ENCODE assay signal across 14 cellular contexts in the genomic region with DNA sequence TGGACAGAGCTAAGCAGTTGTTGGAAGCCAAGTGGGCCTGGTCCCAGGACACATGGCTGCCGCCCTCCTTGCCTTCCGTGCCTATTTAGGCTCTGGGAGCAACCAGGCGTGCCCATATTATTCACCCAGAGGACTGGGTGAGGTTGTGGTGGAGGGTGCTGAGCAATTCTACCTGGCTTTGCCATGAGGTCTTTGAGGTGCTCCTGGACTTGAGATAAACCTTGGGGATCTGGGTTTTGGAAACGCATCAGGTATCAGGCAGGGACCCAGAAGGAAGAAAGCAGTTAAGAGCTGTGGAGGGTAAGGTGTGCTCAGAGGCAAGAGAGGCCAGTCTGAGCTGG.
"Had no signal": no experiment of that assay in that cellular context is flagged by ENCODE, and none has a peak within 500 bp of the region (broad histone marks: within the 10 kb centered on the region; RNA-seq: fewer than 3 reads in every experiment).

No MANE protein-coding gene starts in this region.

- H3K4me3 Mint-ChIP-seq: activated B cell treated with CpG ODN at 0.5 μM for 24 hours; activated CD4-positive, alpha-beta memory T cell treated with anti-CD3 and anti-CD28 coated beads, Interleukin-2, amount 10 ng/mL, durations not matched to agents 7 days and 5 days; activated CD8-positive, alpha-beta memory T cell treated with anti-CD3 and anti-CD28 coated beads, Interleukin-2, amount 10 ng/mL, durations not matched to agents 7 days and 5 days; activated T-helper 17 cell treated with anti-CD3 and anti-CD28 coated beads, Interleukin-2, amount 50 U/mL, for 72 hours had no signal

- H3K9me3 Mint-ChIP-seq: activated B cell treated with CpG ODN at 0.5 μM for 24 hours; activated CD4-positive, alpha-beta memory T cell treated with anti-CD3 and anti-CD28 coated beads, Interleukin-2, amount 10 ng/mL, durations not matched to agents 7 days and 5 days; activated T-helper 17 cell treated with anti-CD3 and anti-CD28 coated beads, Interleukin-2, amount 50 U/mL, for 72 hours; brain; nephron progenitor cell had no signal

- H3K27ac ChIP-seq: lower lobe of right lung had no signal

- H3K27me3 Mint-ChIP-seq: activated T-helper 17 cell treated with anti-CD3 and anti-CD28 coated beads, Interleukin-2, amount 50 U/mL, for 72 hours had no signal

- H3K4me1 Mint-ChIP-seq: activated T-helper 17 cell treated with anti-CD3 and anti-CD28 coated beads, Interleukin-2, amount 50 U/mL, for 72 hours had no signal

- H3K9me3 ChIP-seq: lower lobe of right lung had no signal

- H3K36me3 Mint-ChIP-seq: activated CD8-positive, alpha-beta memory T cell treated with anti-CD3 and anti-CD28 coated beads, Interleukin-2, amount 10 ng/mL, durations not matched to agents 7 days and 5 days; brain had no signal

- H3K27ac Mint-ChIP-seq: activated B cell treated with CpG ODN at 0.5 μM for 24 hours; activated CD4-positive, alpha-beta memory T cell treated with anti-CD3 and anti-CD28 coated beads, Interleukin-2, amount 10 ng/mL, durations not matched to agents 7 days and 5 days; activated CD8-positive, alpha-beta memory T cell treated with anti-CD3 and anti-CD28 coated beads, Interleukin-2, amount 10 ng/mL, durations not matched to agents 7 days and 5 days; activated T-helper 17 cell treated with anti-CD3 and anti-CD28 coated beads, Interleukin-2, amount 50 U/mL, for 72 hours; nephron progenitor cell had no signal

- DNase-seq: activated B cell treated with CpG ODN at 0.5 μM for 24 hours; activated CD4-positive, alpha-beta memory T cell treated with anti-CD3 and anti-CD28 coated beads, Interleukin-2, amount 10 ng/mL, durations not matched to agents 7 days and 5 days; activated CD4-positive, alpha-beta T cell treated with anti-CD3 and anti-CD28 coated beads for 48 hours; activated CD8-positive, alpha-beta memory T cell treated with anti-CD3 and anti-CD28 coated beads, Interleukin-2, amount 10 ng/mL, durations not matched to agents 7 days and 5 days; activated naive CD4-positive, alpha-beta T cell treated with Interleukin-2 at 50 U/mL for 16 hours; activated T-cell treated with anti-CD3 and anti-CD28 coated beads, Interleukin-2, amount 50 U/mL, for 1 hour; central memory CD4-positive, alpha-beta T cell; effector CD4-positive, alpha-beta T cell; lower lobe of right lung; stimulated activated CD8-positive, alpha-beta memory T cell treated with anti-CD3 and anti-CD28 coated beads, Interleukin-4, amount 100 ng/mL, for 48 hours; stimulated activated naive CD4-positive, alpha-beta T cell had no signal

- ATAC-seq: activated CD8-positive, alpha-beta memory T cell treated with anti-CD3 and anti-CD28 coated beads, Interleukin-2, amount 10 ng/mL, durations not matched to agents 7 days and 5 days; activated T-helper 17 cell treated with anti-CD3 and anti-CD28 coated beads, Interleukin-2, amount 50 U/mL, for 72 hours had no signal
